Comparison of ENCODE assay signal across 7 cellular contexts in the genomic region with DNA sequence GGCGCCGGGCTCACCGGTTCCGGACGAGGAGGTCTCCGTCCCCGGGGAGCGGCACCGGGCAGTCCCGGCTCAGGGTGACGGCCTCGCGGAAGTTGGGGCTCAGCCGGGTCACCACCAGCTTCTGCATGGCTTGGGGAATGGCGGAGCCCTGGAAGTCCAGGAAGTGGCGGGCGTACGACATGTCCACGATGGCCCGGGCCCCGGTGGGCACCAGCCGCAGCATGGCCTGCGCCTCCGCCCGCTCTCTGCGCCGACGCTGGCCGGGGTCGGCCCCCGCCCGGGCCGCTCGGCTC. TPM values are rescaled to one million over a fixed set of nuclear protein-coding genes. Genes with fewer than 3 reads are reported as not detected.
A peak's percentile ranks its signal among the peaks of the same experiment; 100 is the strongest.
DNase-seq lines count a peak whose midpoint lies in the region; ATAC-seq and TF ChIP-seq lines count a peak whose summit lies in the region.

No MANE protein-coding gene starts in this region.

- peak overlapping the region; percentile 86 to 96 (median 93) for H3K9ac ChIP-seq in skeletal muscle tissue (ENCODE audit: low read depth in 1 of 3, low read length in 3 of 3)

- H3K27ac ChIP-seq in skeletal muscle tissue (ENCODE audit: low read depth, low read length): peak overlapping the region; percentile 96

- no peaks in the 10 kb centered on the region for H3K36me3 ChIP-seq in skeletal muscle tissue (ENCODE audit: control insufficient read depth in 3 of 3, insufficient read depth in 3 of 3, low read length in 3 of 3)

- H3K4me3 ChIP-seq in foreskin fibroblast (ENCODE audit: low read depth in 1 of 2, low read length in 2 of 2) (peak overlapping the region; percentile 75 to 98), skeletal muscle tissue (ENCODE audit: low read length in 3 of 3) (peak overlapping the region; percentile 75 to 98 (median 97))

- no peak for TF ChIP-seq CTCF in foreskin fibroblast (IDR thresholded peaks at IDR 0.05; ENCODE audit: low read depth, low read length)

- DNase-seq in T-helper 9 cell (peak; percentile 28), foreskin fibroblast (no peak), NCI-H2227 (lab: John Stamatoyannopoulos, UW; ENCODE audit: unreplicated experiment) (no peak)
- DNase-seq in effector CD8-positive, alpha-beta T cell (lab: John Stamatoyannopoulos, UW): no peak

- peaks cover 46 to 47% (median 46%) of the 10 kb centered on the region in 3 donors for H3K4me1 ChIP-seq in skeletal muscle tissue (ENCODE audit: control insufficient read depth in 3 of 3, insufficient read depth in 3 of 3, low read length in 3 of 3)

- H3K27me3 ChIP-seq in skeletal muscle tissue (ENCODE audit: control insufficient read depth in 3 of 3, insufficient read depth in 3 of 3, low read length in 3 of 3): no peaks in the 10 kb centered on the region

- ATAC-seq in GM18909 (IDR thresholded peaks at IDR 0.05; ENCODE audit: poor library complexity, unreplicated experiment) (peak; percentile 18), HG02759 (IDR thresholded peaks at IDR 0.05; ENCODE audit: unreplicated experiment) (peak; percentile 12)

- no peaks in the 10 kb centered on the region for H3K9me3 ChIP-seq in skeletal muscle tissue (ENCODE audit: control insufficient read depth in 3 of 3, low read length in 3 of 3)

RNA-seq across cellular contexts. Expression of a gene that starts 0.2 kb away (rescaled TPM):
- 12.5 TPM for total RNA-seq in skeletal muscle tissue

RNA-seq across cellular contexts. Expression of a gene that starts 1.8 kb away (rescaled TPM):
- total RNA-seq in skeletal muscle tissue: 5.7 TPM
